9 cellular contexts compared by ENCODE assay signal in genomic region chr7:64183126-64183742, GRCh38. TPM values are rescaled to one million over a fixed set of nuclear protein-coding genes. Genes with fewer than 3 reads are reported as not detected.
DNase-seq lines count a peak whose midpoint lies in the region; ATAC-seq, FAIRE-seq and TF ChIP-seq lines count a peak whose summit lies in the region.
"Had no signal": no experiment of that assay in that cellular context is flagged by ENCODE, and none has a peak within 500 bp of the region (broad histone marks: within the 10 kb centered on the region; RNA-seq: fewer than 3 reads in every experiment).

No MANE protein-coding gene starts in this region.

- no peak for TF ChIP-seq POLR2A in H54 (IDR thresholded peaks at IDR 0.05; ENCODE audit: low read depth, low read length)

- CTCF ChIA-PET in activated CD4-positive, alpha-beta T cell treated with anti-CD3 and anti-CD28 coated beads for 36 hours (lab: Charles Lee) = interaction anchor here (0.5 to 0.8 kb wide), 5 partner anchors 12 to 443 kb away, joined by 3 read pairs; no protein-coding TSS in a partner anchor

- no peaks in the 10 kb centered on the region for H3K36me3 Mint-ChIP-seq in activated CD4-positive, alpha-beta T cell treated with anti-CD3 and anti-CD28 coated beads for 36 hours (ENCODE audit: low read depth)
- H3K36me3 Mint-ChIP-seq in endothelial cell (ENCODE audit: low read depth, unreplicated experiment) = no peaks in the 10 kb centered on the region

- peak; percentile 13 for DNase-seq in H54 (ENCODE audit: insufficient read length, low spot score)
- peak; percentile 63 for DNase-seq in activated CD4-positive, alpha-beta T cell treated with anti-CD3 and anti-CD28 coated beads for 36 hours
- no peak for DNase-seq in endothelial cell (ENCODE audit: low spot score)
- peak; percentile 57 to 62 for DNase-seq in stimulated activated CD4-positive, alpha-beta T cell treated with anti-CD3 and anti-CD28 coated beads, Interleukin-2, amount 100 ng/mL, for 24 hours
- no peak for DNase-seq in retina

- no peak overlapping the region for H3K4me3 Mint-ChIP-seq in activated CD4-positive, alpha-beta T cell treated with anti-CD3 and anti-CD28 coated beads for 36 hours
- H3K4me3 Mint-ChIP-seq in endothelial cell (ENCODE audit: unreplicated experiment) = no peak overlapping the region

- peaks cover 16% of the 10 kb centered on the region for H3K9me3 Mint-ChIP-seq in activated CD4-positive, alpha-beta T cell treated with anti-CD3 and anti-CD28 coated beads for 36 hours (ENCODE audit: low read depth)
- peaks cover 22% of the 10 kb centered on the region for H3K9me3 Mint-ChIP-seq in endothelial cell (ENCODE audit: unreplicated experiment)

- H3K4me1 Mint-ChIP-seq in activated CD4-positive, alpha-beta T cell treated with anti-CD3 and anti-CD28 coated beads for 36 hours = no peaks in the 10 kb centered on the region
- no peaks in the 10 kb centered on the region for H3K4me1 Mint-ChIP-seq in endothelial cell (ENCODE audit: unreplicated experiment)

- no peak for FAIRE-seq in H54 (lab: Jason Lieb, UNC)

- peaks cover 12% of the 10 kb centered on the region for H3K27me3 Mint-ChIP-seq in activated CD4-positive, alpha-beta T cell treated with anti-CD3 and anti-CD28 coated beads for 36 hours
- H3K27me3 Mint-ChIP-seq in endothelial cell (ENCODE audit: unreplicated experiment) = peaks cover 2% of the 10 kb centered on the region

- H3K27ac Mint-ChIP-seq in activated CD4-positive, alpha-beta T cell treated with anti-CD3 and anti-CD28 coated beads for 36 hours = no peak overlapping the region
- H3K27ac Mint-ChIP-seq in endothelial cell (ENCODE audit: unreplicated experiment) = no peak overlapping the region

- intact Hi-C loops in activated CD4-positive, alpha-beta T cell treated with anti-CD3 and anti-CD28 coated beads for 36 hours (cut with DNase I, micrococcal nuclease) = loop anchor here in 1 of 2 experiments (1.0 to 2.0 kb wide), 2 partner anchors 436 to 442 kb away; no protein-coding TSS in a partner anchor

- peak; percentile 51 for TF ChIP-seq CTCF in endothelial cell (IDR thresholded peaks at IDR 0.05; ENCODE audit: unreplicated experiment)

- ATAC-seq in activated CD4-positive, alpha-beta T cell treated with anti-CD3 and anti-CD28 coated beads for 36 hours = no peak
- ATAC-seq in GM21717 (IDR thresholded peaks at IDR 0.05; ENCODE audit: unreplicated experiment) (no peak), GM18520 (IDR thresholded peaks at IDR 0.05; ENCODE audit: unreplicated experiment) (no peak), GM18858 (IDR thresholded peaks at IDR 0.05; ENCODE audit: unreplicated experiment) (no peak)

- POLR2A ChIA-PET in activated CD4-positive, alpha-beta T cell treated with anti-CD3 and anti-CD28 coated beads for 36 hours (lab: Charles Lee) = no interaction called here

RNA-seq across cellular contexts. Expression of gene ZNF735, which starts 23.8 kb away (rescaled TPM):
- not detected for total RNA-seq in activated CD4-positive, alpha-beta T cell treated with anti-CD3 and anti-CD28 coated beads for 36 hours
- not detected for total RNA-seq in endothelial cell (ENCODE audit: unreplicated experiment)
- total RNA-seq: HT1080 had no signal

RNA-seq across cellular contexts. Expression of gene ZNF679, which starts 45.0 kb away (rescaled TPM):
- not detected for total RNA-seq in activated CD4-positive, alpha-beta T cell treated with anti-CD3 and anti-CD28 coated beads for 36 hours
- total RNA-seq in endothelial cell (ENCODE audit: unreplicated experiment) = not detected
- total RNA-seq: HT1080 had no signal

Comparison
In these comparisons a context has a peak if more than half of its experiments do, and no peak if none do; other contexts are left out.
1. DNase-seq: peak in H54 (single experiment), activated CD4-positive, alpha-beta T cell treated with anti-CD3 and anti-CD28 coated beads for 36 hours (single experiment) and stimulated activated CD4-positive, alpha-beta T cell treated with anti-CD3 and anti-CD28 coated beads, Interleukin-2, amount 100 ng/mL, for 24 hours (2 of 2); none in endothelial cell (single experiment) and retina (single experiment).